Comparison of ENCODE assay signal across 8 cellular contexts in the genomic region with DNA sequence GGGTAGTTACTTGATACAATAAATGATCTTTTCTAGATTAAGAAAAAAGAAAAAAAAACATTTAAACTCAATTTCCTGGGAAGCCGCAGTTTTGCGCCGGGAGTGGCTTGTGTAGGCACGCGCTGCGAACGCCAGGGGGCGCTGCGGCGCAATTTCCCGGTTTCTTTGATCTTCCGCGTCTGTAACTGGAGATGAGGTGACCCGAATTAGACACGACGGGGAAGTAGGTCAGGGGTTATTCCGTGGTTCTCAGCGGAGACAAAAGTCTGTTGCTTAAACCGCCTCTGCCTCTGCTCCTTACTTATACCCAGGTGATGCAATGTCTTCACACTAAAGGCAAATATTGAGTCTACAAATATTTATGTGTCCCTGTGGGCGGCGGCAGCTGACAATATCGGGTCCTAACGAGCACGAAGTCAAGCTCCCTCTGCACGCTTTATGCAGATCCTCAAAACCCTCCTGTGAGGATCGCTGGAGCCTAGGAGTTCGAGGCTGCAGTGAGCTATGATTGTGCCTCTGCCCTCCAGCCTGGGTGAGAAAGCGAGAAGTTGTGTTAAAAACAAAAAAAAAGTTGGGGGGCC. TPM values are rescaled to one million over a fixed set of nuclear protein-coding genes. Genes with fewer than 3 reads are reported as not detected.
DNase-seq lines count a peak whose midpoint lies in the region; ATAC-seq and TF ChIP-seq lines count a peak whose summit lies in the region.

No MANE protein-coding gene starts in this region.

- BruUV-seq in Calu3 (replicated peaks; lab: Mats Ljungman, UMichigan) (no TSS peak), OCI-LY7 (replicated peaks; lab: Mats Ljungman, UMichigan) (no TSS peak)

- CTCF ChIA-PET in Calu3 (lab: Charles Lee), result interaction anchor here (0.5 to 1.1 kb wide), 5 partner anchors 30 to 298 kb away, joined by 3 to 4 read pairs (median 3); no protein-coding TSS in a partner anchor
- CTCF ChIA-PET in OCI-LY7 (lab: Charles Lee; ENCODE audit: unreplicated experiment), result interaction anchor here (0.6 to 1.2 kb wide), 2 partner anchors 8 to 47 kb away, joined by 3 read pairs; no protein-coding TSS in a partner anchor

- no peaks in the 10 kb centered on the region for H4K20me1 ChIP-seq in OCI-LY7 (ENCODE audit: insufficient read depth, low read length)

- no peaks in the 10 kb centered on the region for H3K9me3 ChIP-seq in OCI-LY7 (ENCODE audit: low read length)

- no peaks in the 10 kb centered on the region for H3K9me2 ChIP-seq in OCI-LY7 (ENCODE audit: insufficient read depth, low read length)

- POLR2A ChIA-PET in OCI-LY7 (lab: Charles Lee), result no interaction called here

- no peaks in the 10 kb centered on the region for H3K9me3 Mint-ChIP-seq in Calu3 (ENCODE audit: low read depth, unreplicated experiment)

- H3K27me3 Mint-ChIP-seq in Calu3 (ENCODE audit: unreplicated experiment), result no peaks in the 10 kb centered on the region

- peaks cover 14% of the 10 kb centered on the region for H3K4me1 Mint-ChIP-seq in Calu3 (ENCODE audit: low read depth, unreplicated experiment)

- peak; percentile 83 for DNase-seq in Calu3
- DNase-seq in HuH-7.5 (ENCODE audit: low spot score), result peak; percentile 92
- peak; percentile 81 for DNase-seq in OCI-LY7 (ENCODE audit: low spot score)
- peak; percentile 77 for DNase-seq in activated T-cell treated with anti-CD3 and anti-CD28 coated beads for 24 hours (ENCODE audit: low read depth)
- peak; percentile 91 for DNase-seq in epidermal melanocyte (ENCODE audit: insufficient read length, low spot score)
- peak; percentile 85 for DNase-seq in mucosa of gallbladder (ENCODE audit: low spot score)
- DNase-seq in stimulated activated CD8-positive, alpha-beta memory T cell treated with anti-CD3 and anti-CD28 coated beads, Interleukin-4, amount 100 ng/mL, for 24 hours (ENCODE audit: low read depth), result peak; percentile 75

- peak overlapping the region; percentile 63 for H3K27ac Mint-ChIP-seq in Calu3 (ENCODE audit: unreplicated experiment)

- TF ChIP-seq CTCF in Calu3 (IDR thresholded peaks at IDR 0.05; ENCODE audit: unreplicated experiment), result peak; percentile 81
- TF ChIP-seq CTCF in OCI-LY7 (conservative IDR thresholded peaks at IDR 0.05; ENCODE audit: low read length), result peak; percentile 98

- no peaks in the 10 kb centered on the region for H3K79me2 ChIP-seq in OCI-LY7 (ENCODE audit: insufficient read depth, low read depth, low read length)

- no peak for ATAC-seq in HG02870 (IDR thresholded peaks at IDR 0.05; ENCODE audit: unreplicated experiment)

- intact Hi-C loops in Calu3 (cut with micrococcal nuclease; ENCODE audit: unreplicated experiment), result no loop called here
- intact Hi-C loops in OCI-LY7 (cut with micrococcal nuclease; ENCODE audit: unreplicated experiment), result loop anchor here (1.0 kb wide), 2 partner anchors 28 to 147 kb away; partner anchors contain the start of gene TRAPPC5

- H3K36me3 Mint-ChIP-seq in Calu3 (ENCODE audit: insufficient read depth, unreplicated experiment), result peaks cover 12% of the 10 kb centered on the region

- H3K27ac ChIP-seq in OCI-LY7 (ENCODE audit: low read depth, low read length, poor library complexity, severe bottlenecking), result no peak overlapping the region

- peak overlapping the region; percentile 51 for H3K4me3 ChIP-seq in OCI-LY7 (ENCODE audit: low read depth, low read length, poor library complexity, severe bottlenecking)

- H3K4me3 Mint-ChIP-seq in Calu3 (ENCODE audit: low read depth, unreplicated experiment), result peak overlapping the region; percentile 24

- H3K4me2 ChIP-seq in OCI-LY7 (ENCODE audit: low read length), result peak overlapping the region; percentile 70

- peak overlapping the region; percentile 96 for H2AFZ ChIP-seq in OCI-LY7 (ENCODE audit: low read length)

- H3K4me1 ChIP-seq in OCI-LY7 (ENCODE audit: insufficient read depth, low read length, poor library complexity, severe bottlenecking), result peaks cover 4% of the 10 kb centered on the region

- no peaks in the 10 kb centered on the region for H3K36me3 ChIP-seq in OCI-LY7 (ENCODE audit: insufficient read depth, low read length)

RNA-seq across cellular contexts. Expression of gene STXBP2, which starts 15.2 kb away (rescaled TPM):
- total RNA-seq in Calu3 (2022) (132 and 150 TPM in 2 replicates), OCI-LY7 (2022) (121 and 138 TPM in 2 replicates), mucosa of gallbladder (215 TPM)
- total RNA-seq in OCI-LY7 (2014; rRNA removed; shearing (Covaris generic)), result 27.7 and 43.0 TPM in 2 replicates

RNA-seq across cellular contexts. Expression of gene RETN, which starts 16.7 kb away (rescaled TPM):
- total RNA-seq in Calu3 (2022) (not detected in 2 replicates), OCI-LY7 (2022) (not detected in 2 replicates), mucosa of gallbladder (not detected)
- total RNA-seq in OCI-LY7 (2014; rRNA removed; shearing (Covaris generic)), result not detected in 2 replicates

RNA-seq across cellular contexts. Expression of gene PCP2, which starts 18.6 kb away (rescaled TPM):
- total RNA-seq in Calu3 (2022) (not detected in 2 replicates), OCI-LY7 (2022) (2.0 and 2.1 TPM in 2 replicates), mucosa of gallbladder (4.7 TPM)
- 0.82 TPM in 1 of 2 replicates, not detected in the other for total RNA-seq in OCI-LY7 (2014; rRNA removed; shearing (Covaris generic))

RNA-seq across cellular contexts. Expression of gene PET100, which starts 22.6 kb away (rescaled TPM):
- total RNA-seq in Calu3 (2022) (77.6 and 81.3 TPM in 2 replicates), OCI-LY7 (2022) (111 and 118 TPM in 2 replicates), mucosa of gallbladder (121 TPM)
- total RNA-seq in OCI-LY7 (2014; rRNA removed; shearing (Covaris generic)), result 48.8 and 65.4 TPM in 2 replicates

RNA-seq across cellular contexts. Expression of gene XAB2, which starts 22.8 kb away (rescaled TPM):
- total RNA-seq in Calu3 (2022) (33.0 and 36.5 TPM in 2 replicates), OCI-LY7 (2022) (39.7 and 39.9 TPM in 2 replicates), mucosa of gallbladder (45.8 TPM)
- 35.0 and 36.6 TPM in 2 replicates for total RNA-seq in OCI-LY7 (2014; rRNA removed; shearing (Covaris generic))
